1 cellular context compared by ENCODE assay signal in genomic region chr5:145965804-145966203, GRCh38.
TF ChIP-seq lines count a peak whose summit lies in the region.

No MANE protein-coding gene starts in this region.

TF ChIP-seq in HEK293, 187 proteins besides CTCF, POLR2A, EP300 and RAD21 (continued from another document):
- TF ChIP-seq, protein P1, sequence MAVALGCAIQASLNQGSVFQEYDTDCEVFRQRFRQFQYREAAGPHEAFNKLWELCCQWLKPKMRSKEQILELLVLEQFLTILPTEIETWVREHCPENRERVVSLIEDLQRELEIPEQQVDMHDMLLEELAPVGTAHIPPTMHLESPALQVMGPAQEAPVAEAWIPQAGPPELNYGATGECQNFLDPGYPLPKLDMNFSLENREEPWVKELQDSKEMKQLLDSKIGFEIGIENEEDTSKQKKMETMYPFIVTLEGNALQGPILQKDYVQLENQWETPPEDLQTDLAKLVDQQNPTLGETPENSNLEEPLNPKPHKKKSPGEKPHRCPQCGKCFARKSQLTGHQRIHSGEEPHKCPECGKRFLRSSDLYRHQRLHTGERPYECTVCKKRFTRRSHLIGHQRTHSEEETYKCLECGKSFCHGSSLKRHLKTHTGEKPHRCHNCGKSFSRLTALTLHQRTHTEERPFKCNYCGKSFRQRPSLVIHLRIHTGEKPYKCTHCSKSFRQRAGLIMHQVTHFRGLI (tag by site-specific recombination; IDR thresholded peaks at IDR 0.05), result no peak
- TF ChIP-seq, protein P2, sequence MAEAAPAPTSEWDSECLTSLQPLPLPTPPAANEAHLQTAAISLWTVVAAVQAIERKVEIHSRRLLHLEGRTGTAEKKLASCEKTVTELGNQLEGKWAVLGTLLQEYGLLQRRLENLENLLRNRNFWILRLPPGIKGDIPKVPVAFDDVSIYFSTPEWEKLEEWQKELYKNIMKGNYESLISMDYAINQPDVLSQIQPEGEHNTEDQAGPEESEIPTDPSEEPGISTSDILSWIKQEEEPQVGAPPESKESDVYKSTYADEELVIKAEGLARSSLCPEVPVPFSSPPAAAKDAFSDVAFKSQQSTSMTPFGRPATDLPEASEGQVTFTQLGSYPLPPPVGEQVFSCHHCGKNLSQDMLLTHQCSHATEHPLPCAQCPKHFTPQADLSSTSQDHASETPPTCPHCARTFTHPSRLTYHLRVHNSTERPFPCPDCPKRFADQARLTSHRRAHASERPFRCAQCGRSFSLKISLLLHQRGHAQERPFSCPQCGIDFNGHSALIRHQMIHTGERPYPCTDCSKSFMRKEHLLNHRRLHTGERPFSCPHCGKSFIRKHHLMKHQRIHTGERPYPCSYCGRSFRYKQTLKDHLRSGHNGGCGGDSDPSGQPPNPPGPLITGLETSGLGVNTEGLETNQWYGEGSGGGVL (tag by site-specific recombination; IDR thresholded peaks at IDR 0.05), result peak; percentile 55; the same call in 1 of the 2 replicates
- TF ChIP-seq ZNF157 (tag by site-specific recombination; IDR thresholded peaks at IDR 0.05), result no peak
- TF ChIP-seq ZBTB21 (tag by site-specific recombination; IDR thresholded peaks at IDR 0.05), result no peak; the same call in 1 of the 2 replicates
- TF ChIP-seq ZNF394 (tag by site-specific recombination; IDR thresholded peaks at IDR 0.05; ENCODE audit: borderline replicate concordance), result peak; percentile 68
- no peak for TF ChIP-seq ZNF610 (tag by site-specific recombination; IDR thresholded peaks at IDR 0.05; ENCODE audit: borderline replicate concordance)
TF ChIP-seq in HEK293: peak in this region for 13.
